25 cellular contexts compared by ENCODE assay signal in the genomic region with DNA sequence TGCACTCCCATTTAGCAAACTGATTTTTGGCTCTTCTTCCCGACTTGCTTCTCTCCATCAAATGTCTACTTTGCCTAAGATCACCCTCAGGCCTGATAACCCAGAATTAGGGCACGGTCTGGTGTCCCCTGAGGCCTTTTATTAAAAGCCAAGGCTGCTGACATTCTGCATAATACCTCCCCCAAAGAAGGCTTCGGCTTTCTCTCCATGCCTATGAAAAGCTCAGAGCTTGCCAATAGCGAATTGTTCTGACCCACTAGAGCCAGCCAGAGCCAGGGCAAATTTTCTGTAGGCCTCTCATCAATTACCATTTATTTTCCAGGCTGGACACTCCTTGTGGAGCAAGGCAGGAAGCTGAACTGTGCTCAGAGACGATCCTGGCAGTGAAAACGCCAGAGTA.
"Had no signal": no experiment of that assay in that cellular context is flagged by ENCODE, and none has a peak within 500 bp of the region (broad histone marks: within the 10 kb centered on the region; RNA-seq: fewer than 3 reads in every experiment).

No MANE protein-coding gene starts in this region.

- H3K4me1 Mint-ChIP-seq: neural crest cell, T-helper 17 cell had no signal

- H3K36me3 Mint-ChIP-seq: activated naive CD8-positive, alpha-beta T cell; stimulated activated effector memory CD8-positive, alpha-beta T cell treated with anti-CD3 and anti-CD28 coated beads, Interleukin-12 subunit alpha, Interleukin-12 subunit beta, amount 100 ng/mL, for 72 hours had no signal

- ATAC-seq: activated T-cell treated with anti-CD3 and anti-CD28 coated beads, Interleukin-2, amount 50 U/mL, for 4 hours; esophagus mucosa; left colon; lower lobe of right lung; naive thymus-derived CD4-positive, alpha-beta T cell; stimulated activated effector memory CD8-positive, alpha-beta T cell treated with anti-CD3 and anti-CD28 coated beads, Interleukin-12 subunit alpha, Interleukin-12 subunit beta, amount 100 ng/mL, for 72 hours; stimulated activated naive CD8-positive, alpha-beta T cell treated with anti-CD3 and anti-CD28 coated beads, Interleukin-15, amount 100 ng/mL, for 72 hours; T-helper 17 cell had no signal

- H3K27ac Mint-ChIP-seq: activated naive CD8-positive, alpha-beta T cell; activated T-helper 2 cell treated with anti-CD3 and anti-CD28 coated beads, Interferon-gamma antibody, Interleukin-2, Interleukin-4, amounts not matched to agents 10 μg/mL and 5 μg/mL and 100 μg/mL, durations not matched to agents 14 hours and 24 hours and 36 hours; dendritic cell treated with granulocyte-macrophage colony-stimulating factor and Interleukin-4, amounts not matched to agents 40 ng/mL and 50 ng/mL, for 4 days; naive thymus-derived CD4-positive, alpha-beta T cell; stimulated activated effector memory CD8-positive, alpha-beta T cell treated with anti-CD3 and anti-CD28 coated beads, Interleukin-12 subunit alpha, Interleukin-12 subunit beta, amount 100 ng/mL, for 72 hours; stimulated activated naive CD8-positive, alpha-beta T cell treated with anti-CD3 and anti-CD28 coated beads, Interleukin-15, amount 100 ng/mL, for 72 hours; T-helper 17 cell had no signal

- H3K27ac ChIP-seq: lower lobe of right lung, spleen, suprapubic skin, transverse colon, uterus had no signal

- H3K27me3 Mint-ChIP-seq: T-helper 17 cell had no signal

- H3K4me3 ChIP-seq: lower lobe of right lung, spleen, suprapubic skin, transverse colon, uterus had no signal

- H3K27me3 ChIP-seq: spleen, suprapubic skin, transverse colon, uterus had no signal

- H3K9me3 Mint-ChIP-seq: activated T-cell treated with anti-CD3 and anti-CD28 coated beads, Interleukin-2, amount 50 U/mL, for 4 hours; dendritic cell treated with granulocyte-macrophage colony-stimulating factor and Interleukin-4, amounts not matched to agents 40 ng/mL and 50 ng/mL, for 4 days; stimulated activated effector memory CD8-positive, alpha-beta T cell treated with anti-CD3 and anti-CD28 coated beads, Interleukin-12 subunit alpha, Interleukin-12 subunit beta, amount 100 ng/mL, for 72 hours; stimulated activated naive CD8-positive, alpha-beta T cell treated with anti-CD3 and anti-CD28 coated beads, Interleukin-15, amount 100 ng/mL, for 72 hours had no signal

- H3K9me3 ChIP-seq: lower lobe of right lung, spleen, suprapubic skin, transverse colon, uterus had no signal

- DNase-seq: activated CD4-positive, alpha-beta T cell treated with anti-CD3 and anti-CD28 coated beads for 4 hours; activated CD4-positive, alpha-beta T cell treated with anti-CD3 and anti-CD28 coated beads, Interleukin-2, amount 50 U/mL, for 48 hours; activated CD4-positive, CD25-positive, alpha-beta regulatory T cell; activated CD8-positive, alpha-beta memory T cell treated with anti-CD3 and anti-CD28 coated beads, Interleukin-2, amount 50 U/mL, for 48 hours; activated naive CD4-positive, alpha-beta T cell; activated T-cell treated with anti-CD3 and anti-CD28 coated beads, Interleukin-2, amount 50 U/mL, for 4 hours; effector CD8-positive, alpha-beta T cell; foreskin melanocyte; left colon; lower lobe of right lung; naive thymus-derived CD4-positive, alpha-beta T cell; retina; spleen; stimulated activated naive CD8-positive, alpha-beta T cell treated with anti-CD3 and anti-CD28 coated beads, Interleukin-15, amount 100 ng/mL, for 72 hours; SW 1271; T-helper 17 cell; transverse colon; uterus had no signal

- H3K4me1 ChIP-seq: uterus had no signal

- H3K4me3 Mint-ChIP-seq: activated naive CD8-positive, alpha-beta T cell; activated T-cell treated with anti-CD3 and anti-CD28 coated beads, Interleukin-2, amount 50 U/mL, for 4 hours; dendritic cell treated with granulocyte-macrophage colony-stimulating factor and Interleukin-4, amounts not matched to agents 40 ng/mL and 50 ng/mL, for 4 days; naive thymus-derived CD4-positive, alpha-beta T cell; neural crest cell; stimulated activated effector memory CD8-positive, alpha-beta T cell treated with anti-CD3 and anti-CD28 coated beads, Interleukin-12 subunit alpha, Interleukin-12 subunit beta, amount 100 ng/mL, for 72 hours; stimulated activated naive CD8-positive, alpha-beta T cell treated with anti-CD3 and anti-CD28 coated beads, Interleukin-15, amount 100 ng/mL, for 72 hours; T-helper 17 cell had no signal
